In genomic region chr2:167128130-167128529, GRCh38 we compare ENCODE assay signal across 39 cellular contexts.
"Had no signal": no experiment of that assay in that cellular context is flagged by ENCODE, and none has a peak within 500 bp of the region (broad histone marks: within the 10 kb centered on the region; RNA-seq: fewer than 3 reads in every experiment).

No MANE protein-coding gene starts in this region.

- H3K36me3 ChIP-seq: adrenal gland, ascending aorta, brain microvascular endothelial cell, breast epithelium, cardiac muscle cell had no signal

- H3K27me3 ChIP-seq: adrenal gland, ascending aorta, body of pancreas, brain microvascular endothelial cell, breast epithelium, cardiac muscle cell had no signal

- H3K9me3 ChIP-seq: adrenal gland, ascending aorta, body of pancreas, breast epithelium had no signal

- H3K27ac Mint-ChIP-seq: activated naive CD4-positive, alpha-beta T cell treated with anti-CD3 and anti-CD28 coated beads, Interleukin-2, amount 10 ng/mL, durations not matched to agents 7 days and 5 days; activated naive CD4-positive, alpha-beta T cell treated with anti-CD3 and anti-CD28 coated beads, Interleukin-2, amount 50 U/mL, for 24 hours; activated naive CD4-positive, alpha-beta T cell treated with anti-CD3 and anti-CD28 coated beads, Interleukin-2, amount 50 U/mL, for 72 hours; activated naive CD8-positive, alpha-beta T cell; activated naive CD8-positive, alpha-beta T cell treated with anti-CD3 and anti-CD28 coated beads for 36 hours; activated naive CD8-positive, alpha-beta T cell treated with anti-CD3 and anti-CD28 coated beads, Interleukin-2, amount 10 ng/mL, durations not matched to agents 7 days and 5 days; activated naive CD8-positive, alpha-beta T cell treated with anti-CD3 and anti-CD28 coated beads, Interleukin-2, amount 50 U/mL, for 24 hours; activated T-cell treated with anti-CD3 and anti-CD28 coated beads, Interleukin-2, amount 50 U/mL, for 24 hours; activated T-cell treated with anti-CD3 and anti-CD28 coated beads, Interleukin-2, amount 50 U/mL, for 72 hours; activated T-helper 1 cell treated with anti-CD3 and anti-CD28 coated beads, Interleukin-12 subunit alpha, Interleukin-12 subunit beta, Interleukin-2, Interleukin-4 antibody, amounts not matched to agents 30 ng/mL and 10 ng/mL and 1 ng/mL, durations not matched to agents 14 hours and 24 hours and 36 hours; activated T-helper 17 cell treated with anti-CD3 and anti-CD28 coated beads, Interleukin-2, amount 50 U/mL, for 72 hours; activated T-helper 2 cell treated with anti-CD3 and anti-CD28 coated beads, Interferon-gamma antibody, Interleukin-2, Interleukin-4, amounts not matched to agents 10 μg/mL and 5 μg/mL and 100 μg/mL, durations not matched to agents 14 hours and 24 hours and 36 hours; brain had no signal

- H3K4me1 Mint-ChIP-seq: activated naive CD4-positive, alpha-beta T cell treated with anti-CD3 and anti-CD28 coated beads, Interleukin-2, amount 10 ng/mL, durations not matched to agents 7 days and 5 days; activated naive CD4-positive, alpha-beta T cell treated with anti-CD3 and anti-CD28 coated beads, Interleukin-2, amount 50 U/mL, for 24 hours; activated naive CD8-positive, alpha-beta T cell treated with anti-CD3 and anti-CD28 coated beads for 36 hours; activated naive CD8-positive, alpha-beta T cell treated with anti-CD3 and anti-CD28 coated beads, Interleukin-2, amount 10 ng/mL, durations not matched to agents 7 days and 5 days; activated naive CD8-positive, alpha-beta T cell treated with anti-CD3 and anti-CD28 coated beads, Interleukin-2, amount 50 U/mL, for 24 hours; activated T-helper 17 cell treated with anti-CD3 and anti-CD28 coated beads, Interleukin-2, amount 50 U/mL, for 72 hours; brain; central memory CD8-positive, alpha-beta T cell had no signal

- FAIRE-seq: astrocyte, bronchial epithelial cell, colon had no signal

- DNase-seq: activated effector memory CD4-positive, alpha-beta T cell treated with anti-CD3 and anti-CD28 coated beads, Interleukin-2, amount 50 U/mL, for 16 hours; activated effector memory CD4-positive, alpha-beta T cell treated with Interleukin-2 at 50 U/mL for 16 hours; activated gamma-delta T cell; activated gamma-delta T cell treated with Interleukin-2 at 50 U/mL for 16 hours; activated naive CD4-positive, alpha-beta T cell; activated naive CD4-positive, alpha-beta T cell treated with anti-CD3 and anti-CD28 coated beads, Interleukin-2, amount 10 ng/mL, durations not matched to agents 7 days and 5 days; activated naive CD4-positive, alpha-beta T cell treated with anti-CD3 and anti-CD28 coated beads, Interleukin-2, amount 50 U/mL, for 16 hours; activated naive CD4-positive, alpha-beta T cell treated with Interleukin-2 at 50 U/mL for 16 hours; activated naive CD8-positive, alpha-beta T cell treated with anti-CD3 and anti-CD28 coated beads for 36 hours; activated naive CD8-positive, alpha-beta T cell treated with anti-CD3 and anti-CD28 coated beads, Interleukin-2, amount 10 ng/mL, durations not matched to agents 7 days and 5 days; activated naive CD8-positive, alpha-beta T cell treated with anti-CD3 and anti-CD28 coated beads, Interleukin-2, amount 50 U/mL, for 24 hours; activated T-cell treated with anti-CD3 and anti-CD28 coated beads, Interleukin-2, amount 50 U/mL, for 24 hours; activated T-cell treated with anti-CD3 and anti-CD28 coated beads, Interleukin-2, amount 50 U/mL, for 4 hours; activated T-cell treated with anti-CD3 and anti-CD28 coated beads, Interleukin-2, amount 50 U/mL, for 48 hours; activated T-cell treated with anti-CD3 and anti-CD28 coated beads, Interleukin-2, amount 50 U/mL, for 72 hours; adrenal gland; amniotic stem cell; amygdala; anterior cingulate cortex; aorta; body of pancreas; brain microvascular endothelial cell; caudate nucleus; central memory CD4-positive, alpha-beta T cell; cerebellar nuclear complex had no signal

- H3K4me3 ChIP-seq: adrenal gland, ascending aorta, body of pancreas, breast epithelium, cardiac muscle cell had no signal

- H3K36me3 Mint-ChIP-seq: activated naive CD4-positive, alpha-beta T cell treated with anti-CD3 and anti-CD28 coated beads, Interleukin-2, amount 10 ng/mL, durations not matched to agents 7 days and 5 days; activated naive CD4-positive, alpha-beta T cell treated with anti-CD3 and anti-CD28 coated beads, Interleukin-2, amount 50 U/mL, for 24 hours; activated naive CD4-positive, alpha-beta T cell treated with anti-CD3 and anti-CD28 coated beads, Interleukin-2, amount 50 U/mL, for 72 hours; activated naive CD8-positive, alpha-beta T cell; activated naive CD8-positive, alpha-beta T cell treated with anti-CD3 and anti-CD28 coated beads for 36 hours; activated naive CD8-positive, alpha-beta T cell treated with anti-CD3 and anti-CD28 coated beads, Interleukin-2, amount 10 ng/mL, durations not matched to agents 7 days and 5 days; brain had no signal

- H3K27ac ChIP-seq: adrenal gland, ascending aorta, body of pancreas, brain microvascular endothelial cell, breast epithelium, cardiac muscle cell had no signal

- H3K9me3 Mint-ChIP-seq: activated naive CD4-positive, alpha-beta T cell treated with anti-CD3 and anti-CD28 coated beads, Interleukin-2, amount 10 ng/mL, durations not matched to agents 7 days and 5 days; activated naive CD4-positive, alpha-beta T cell treated with anti-CD3 and anti-CD28 coated beads, Interleukin-2, amount 50 U/mL, for 24 hours; activated naive CD4-positive, alpha-beta T cell treated with anti-CD3 and anti-CD28 coated beads, Interleukin-2, amount 50 U/mL, for 72 hours; activated naive CD8-positive, alpha-beta T cell treated with anti-CD3 and anti-CD28 coated beads for 36 hours; activated naive CD8-positive, alpha-beta T cell treated with anti-CD3 and anti-CD28 coated beads, Interleukin-2, amount 10 ng/mL, durations not matched to agents 7 days and 5 days; activated naive CD8-positive, alpha-beta T cell treated with anti-CD3 and anti-CD28 coated beads, Interleukin-2, amount 50 U/mL, for 24 hours; activated T-cell treated with anti-CD3 and anti-CD28 coated beads, Interleukin-2, amount 50 U/mL, for 24 hours; activated T-cell treated with anti-CD3 and anti-CD28 coated beads, Interleukin-2, amount 50 U/mL, for 4 hours; activated T-cell treated with anti-CD3 and anti-CD28 coated beads, Interleukin-2, amount 50 U/mL, for 72 hours; activated T-helper 1 cell treated with anti-CD3 and anti-CD28 coated beads, Interleukin-12 subunit alpha, Interleukin-12 subunit beta, Interleukin-2, Interleukin-4 antibody, amounts not matched to agents 30 ng/mL and 10 ng/mL and 1 ng/mL, durations not matched to agents 14 hours and 24 hours and 36 hours; activated T-helper 17 cell treated with anti-CD3 and anti-CD28 coated beads, Interleukin-2, amount 50 U/mL, for 72 hours; activated T-helper 2 cell treated with anti-CD3 and anti-CD28 coated beads, Interferon-gamma antibody, Interleukin-2, Interleukin-4, amounts not matched to agents 10 μg/mL and 5 μg/mL and 100 μg/mL, durations not matched to agents 14 hours and 24 hours and 36 hours; brain had no signal

- ATAC-seq: activated naive CD4-positive, alpha-beta T cell treated with anti-CD3 and anti-CD28 coated beads, Interleukin-2, amount 50 U/mL, for 72 hours; activated naive CD8-positive, alpha-beta T cell treated with anti-CD3 and anti-CD28 coated beads, Interleukin-2, amount 50 U/mL, for 24 hours; activated T-cell treated with anti-CD3 and anti-CD28 coated beads, Interleukin-2, amount 50 U/mL, for 4 hours; activated T-cell treated with anti-CD3 and anti-CD28 coated beads, Interleukin-2, amount 50 U/mL, for 72 hours; activated T-helper 17 cell treated with anti-CD3 and anti-CD28 coated beads, Interleukin-2, amount 50 U/mL, for 72 hours; body of pancreas had no signal

- H3K27me3 Mint-ChIP-seq: activated naive CD4-positive, alpha-beta T cell treated with anti-CD3 and anti-CD28 coated beads, Interleukin-2, amount 10 ng/mL, durations not matched to agents 7 days and 5 days; activated naive CD4-positive, alpha-beta T cell treated with anti-CD3 and anti-CD28 coated beads, Interleukin-2, amount 50 U/mL, for 24 hours; activated naive CD8-positive, alpha-beta T cell; activated naive CD8-positive, alpha-beta T cell treated with anti-CD3 and anti-CD28 coated beads for 36 hours; activated naive CD8-positive, alpha-beta T cell treated with anti-CD3 and anti-CD28 coated beads, Interleukin-2, amount 10 ng/mL, durations not matched to agents 7 days and 5 days; activated naive CD8-positive, alpha-beta T cell treated with anti-CD3 and anti-CD28 coated beads, Interleukin-2, amount 50 U/mL, for 24 hours; activated T-cell treated with anti-CD3 and anti-CD28 coated beads, Interleukin-2, amount 50 U/mL, for 24 hours; activated T-helper 17 cell treated with anti-CD3 and anti-CD28 coated beads, Interleukin-2, amount 50 U/mL, for 72 hours; central memory CD8-positive, alpha-beta T cell had no signal

- H3K4me1 ChIP-seq: adrenal gland, ascending aorta, body of pancreas, breast epithelium had no signal

- H3K4me3 Mint-ChIP-seq: activated naive CD4-positive, alpha-beta T cell treated with anti-CD3 and anti-CD28 coated beads, Interleukin-2, amount 10 ng/mL, durations not matched to agents 7 days and 5 days; activated naive CD4-positive, alpha-beta T cell treated with anti-CD3 and anti-CD28 coated beads, Interleukin-2, amount 50 U/mL, for 24 hours; activated naive CD8-positive, alpha-beta T cell; activated naive CD8-positive, alpha-beta T cell treated with anti-CD3 and anti-CD28 coated beads for 36 hours; activated naive CD8-positive, alpha-beta T cell treated with anti-CD3 and anti-CD28 coated beads, Interleukin-2, amount 10 ng/mL, durations not matched to agents 7 days and 5 days; activated naive CD8-positive, alpha-beta T cell treated with anti-CD3 and anti-CD28 coated beads, Interleukin-2, amount 50 U/mL, for 24 hours; activated T-cell treated with anti-CD3 and anti-CD28 coated beads, Interleukin-2, amount 50 U/mL, for 24 hours; activated T-cell treated with anti-CD3 and anti-CD28 coated beads, Interleukin-2, amount 50 U/mL, for 4 hours; activated T-cell treated with anti-CD3 and anti-CD28 coated beads, Interleukin-2, amount 50 U/mL, for 72 hours; activated T-helper 1 cell treated with anti-CD3 and anti-CD28 coated beads, Interleukin-12 subunit alpha, Interleukin-12 subunit beta, Interleukin-2, Interleukin-4 antibody, amounts not matched to agents 30 ng/mL and 10 ng/mL and 1 ng/mL, durations not matched to agents 14 hours and 24 hours and 36 hours; activated T-helper 17 cell treated with anti-CD3 and anti-CD28 coated beads, Interleukin-2, amount 50 U/mL, for 72 hours; brain; central memory CD8-positive, alpha-beta T cell had no signal
